8 cellular contexts compared by ENCODE assay signal in genomic region chr17:27544350-27545131, GRCh38.
DNase-seq lines count a peak whose midpoint lies in the region; ATAC-seq and TF ChIP-seq lines count a peak whose summit lies in the region.

No MANE protein-coding gene starts in this region.

- no peaks in the 10 kb centered on the region for H3K9me3 ChIP-seq in smooth muscle cell (replicated peaks; ENCODE audit: low read depth)

- CTCF ChIA-PET in activated CD4-positive, alpha-beta memory T cell treated with anti-CD3 and anti-CD28 coated beads, Interleukin-2, amount 10 ng/mL, durations not matched to agents 7 days and 5 days (lab: Charles Lee): interaction anchor here (0.6 to 2.0 kb wide), 11 partner anchors 25 to 212 kb away, joined by 3 to 10 read pairs (median 4); partner anchors contain the start of gene KSR1

- ATAC-seq in GM21381 (IDR thresholded peaks at IDR 0.05; ENCODE audit: unreplicated experiment): peak; percentile 83

- no peaks in the 10 kb centered on the region for H3K9me3 Mint-ChIP-seq in activated CD4-positive, alpha-beta memory T cell treated with anti-CD3 and anti-CD28 coated beads, Interleukin-2, amount 10 ng/mL, durations not matched to agents 7 days and 5 days

- peaks cover 100% of the 10 kb centered on the region for H4K20me1 ChIP-seq in smooth muscle cell (ENCODE audit: low read depth)

- H3K4me3 ChIP-seq in HL-60 (replicated peaks; ENCODE audit: insufficient read depth, low read length) (no peak overlapping the region), smooth muscle cell (no peak overlapping the region)

- H3K27ac ChIP-seq in HL-60 (replicated peaks) (no peak overlapping the region), smooth muscle cell (ENCODE audit: low read depth) (peak overlapping the region; percentile 68)

- H2AFZ ChIP-seq in smooth muscle cell (ENCODE audit: low read depth): no peak overlapping the region

- no peaks in the 10 kb centered on the region for H3K27me3 Mint-ChIP-seq in activated CD4-positive, alpha-beta memory T cell treated with anti-CD3 and anti-CD28 coated beads, Interleukin-2, amount 10 ng/mL, durations not matched to agents 7 days and 5 days

- POLR2A ChIA-PET in activated CD4-positive, alpha-beta memory T cell treated with anti-CD3 and anti-CD28 coated beads, Interleukin-2, amount 10 ng/mL, durations not matched to agents 7 days and 5 days (lab: Charles Lee): interaction anchor here (0.6 to 2.9 kb wide), 13 partner anchors 16 to 86 kb away, joined by 3 to 16 read pairs (median 6); no protein-coding TSS in a partner anchor

- peak overlapping the region; percentile 77 for H3K4me2 ChIP-seq in smooth muscle cell

- peaks cover 78% of the 10 kb centered on the region for H3K4me1 Mint-ChIP-seq in activated CD4-positive, alpha-beta memory T cell treated with anti-CD3 and anti-CD28 coated beads, Interleukin-2, amount 10 ng/mL, durations not matched to agents 7 days and 5 days

- peak overlapping the region; percentile 54 for H3K4me3 Mint-ChIP-seq in activated CD4-positive, alpha-beta memory T cell treated with anti-CD3 and anti-CD28 coated beads, Interleukin-2, amount 10 ng/mL, durations not matched to agents 7 days and 5 days

- DNase-seq in GDM1 (lab: John Stamatoyannopoulos, UW) (peak; percentile 69), HL-60 (ENCODE audit: low read depth in 1 of 2, low spot score in 1 of 2) (peak; percentile 37 to 87), smooth muscle cell (lab: John Stamatoyannopoulos, UW; ENCODE audit: unreplicated experiment) (no peak), cerebellar nuclear complex (lab: John Stamatoyannopoulos, UW) (no peak), hippocampal formation (lab: John Stamatoyannopoulos, UW) (no peak), NCI-H2171 treated with DMSO at 0.1 percent for 48 hours (lab: John Stamatoyannopoulos, UW) (no peak)
- DNase-seq in activated CD4-positive, alpha-beta memory T cell treated with anti-CD3 and anti-CD28 coated beads, Interleukin-2, amount 10 ng/mL, durations not matched to agents 7 days and 5 days: peak; percentile 80

- no peak overlapping the region for H3K9ac ChIP-seq in smooth muscle cell (ENCODE audit: low read depth)

- H3K79me2 ChIP-seq in smooth muscle cell (ENCODE audit: low read depth): peaks cover 96% of the 10 kb centered on the region

- H3K27ac Mint-ChIP-seq in activated CD4-positive, alpha-beta memory T cell treated with anti-CD3 and anti-CD28 coated beads, Interleukin-2, amount 10 ng/mL, durations not matched to agents 7 days and 5 days: peak overlapping the region; percentile 76

- H3F3A ChIP-seq in smooth muscle cell (ENCODE audit: low read depth): peaks cover 24% of the 10 kb centered on the region

- H3K27me3 ChIP-seq in HL-60 (ENCODE audit: insufficient read depth, poor library complexity, severe bottlenecking) (no peaks in the 10 kb centered on the region), smooth muscle cell (ENCODE audit: low read depth) (no peaks in the 10 kb centered on the region)

- H3K36me3 ChIP-seq in smooth muscle cell (ENCODE audit: low read depth): no peaks in the 10 kb centered on the region

- TF ChIP-seq CTCF in HL-60 (IDR thresholded peaks at IDR 0.05; ENCODE audit: insufficient read depth, low read length) (no peak), smooth muscle cell (IDR thresholded peaks at IDR 0.05; ENCODE audit: borderline replicate concordance, insufficient read depth, poor library complexity, severe bottlenecking) (no peak)

- peaks cover 30% of the 10 kb centered on the region for H3K4me1 ChIP-seq in smooth muscle cell (ENCODE audit: low read depth)

- no peaks in the 10 kb centered on the region for H3K36me3 Mint-ChIP-seq in activated CD4-positive, alpha-beta memory T cell treated with anti-CD3 and anti-CD28 coated beads, Interleukin-2, amount 10 ng/mL, durations not matched to agents 7 days and 5 days (ENCODE audit: low read depth)

- WGBS in smooth muscle cell (ENCODE audit: low lambda C conversion rate): 30% methylated on average over 10 of the region's 10 CpGs

Comparison
In these comparisons a context has a peak if more than half of its experiments do, and no peak if none do; other contexts are left out.
1. DNase-seq: peak in GDM1 (single experiment), HL-60 (2 of 2) and activated CD4-positive, alpha-beta memory T cell treated with anti-CD3 and anti-CD28 coated beads, Interleukin-2, amount 10 ng/mL, durations not matched to agents 7 days and 5 days (single experiment); none in smooth muscle cell (single experiment), cerebellar nuclear complex (0 of 2), hippocampal formation (0 of 2) and NCI-H2171 treated with DMSO at 0.1 percent for 48 hours (single experiment).